ENCODE assay signal across 21 cellular contexts in genomic region chr1:29682171-29682917, GRCh38.
DNase-seq lines count a peak whose midpoint lies in the region; ATAC-seq and TF ChIP-seq lines count a peak whose summit lies in the region.
"Had no signal": no experiment of that assay in that cellular context is flagged by ENCODE, and none has a peak within 500 bp of the region (broad histone marks: within the 10 kb centered on the region; RNA-seq: fewer than 3 reads in every experiment).

No MANE protein-coding gene starts in this region.

- H3K9me3 ChIP-seq in parathyroid adenoma (ENCODE audit: control insufficient read depth, low read length) = no peaks in the 10 kb centered on the region
- no peaks in the 10 kb centered on the region for H3K9me3 ChIP-seq in aorta (ENCODE audit: control insufficient read depth, low read length)
- no peaks in the 10 kb centered on the region for H3K9me3 ChIP-seq in BE2C
- H3K9me3 ChIP-seq: tibial nerve had no signal

- H3K79me2 ChIP-seq in parathyroid adenoma = no peaks in the 10 kb centered on the region

- no peak overlapping the region for H3K9ac ChIP-seq in parathyroid adenoma
- H3K9ac ChIP-seq: BLaER1 treated with 17β-estradiol and CSF1 and Interleukin-3, amounts not matched to agents 10 nM and 100 nM had no signal

- no peak overlapping the region for H3K4me2 ChIP-seq in parathyroid adenoma (ENCODE audit: low read length)

- H3K4me3 ChIP-seq in parathyroid adenoma (ENCODE audit: low read depth, low read length) (no peak overlapping the region), aorta (ENCODE audit: low read length in 2 of 2) (no peak overlapping the region), BE2C (ENCODE audit: low read depth, low read length) (no peak overlapping the region)
- H3K4me3 ChIP-seq: BLaER1 treated with 17β-estradiol and CSF1 and Interleukin-3, amounts not matched to agents 10 nM and 100 nM; skin epidermis; tibial nerve had no signal

- TF ChIP-seq CTCF in brain (conservative IDR thresholded peaks at IDR 0.05) (no peak), parathyroid adenoma (IDR thresholded peaks at IDR 0.05) (no peak), BE2C (IDR thresholded peaks at IDR 0.05; ENCODE audit: low read depth, low read length) (no peak)

- no peak for ATAC-seq in aorta (ENCODE audit: low FRiP score)
- ATAC-seq: effector memory CD8-positive, alpha-beta T cell; stimulated activated effector memory CD8-positive, alpha-beta T cell treated with anti-CD3 and anti-CD28 coated beads, Interleukin-12 subunit alpha, Interleukin-12 subunit beta, amount 100 ng/mL, for 72 hours had no signal

- H3K27me3 Mint-ChIP-seq in brain = peaks cover 10% of the 10 kb centered on the region

- DNase-seq in DMS153 treated with DMSO at 0.1 percent for 48 hours (lab: John Stamatoyannopoulos, UW; ENCODE audit: unreplicated experiment) (peak; percentile 69), DMS153 (lab: John Stamatoyannopoulos, UW) (no peak), NCI-H1694 treated with DMSO at 0.1 percent for 48 hours (lab: John Stamatoyannopoulos, UW) (peak; percentile 60), NCI-H748 (lab: John Stamatoyannopoulos, UW; ENCODE audit: unreplicated experiment) (no peak), aorta (no peak), BE2C (no peak)
- DNase-seq: 8988T; activated CD4-positive, alpha-beta T cell treated with anti-CD3 and anti-CD28 coated beads, Interleukin-2, amount 50 U/mL, for 4 hours; central memory CD4-positive, alpha-beta T cell; DND-41; effector memory CD8-positive, alpha-beta T cell; hypothalamus; kidney glomerular epithelial cell; NCI-H1048 had no signal

- peak overlapping the region; percentile 53 for H2AFZ ChIP-seq in parathyroid adenoma

- H3K4me3 Mint-ChIP-seq in brain = peak overlapping the region in 2 of 5 experiments; percentile 21 to 43
- H3K4me3 Mint-ChIP-seq: activated T-helper 1 cell treated with anti-CD3 and anti-CD28 coated beads, Interleukin-12 subunit alpha, Interleukin-12 subunit beta, Interleukin-2, Interleukin-4 antibody, amounts not matched to agents 30 ng/mL and 10 ng/mL and 1 ng/mL, durations not matched to agents 14 hours and 24 hours and 36 hours; effector memory CD8-positive, alpha-beta T cell; stimulated activated effector memory CD8-positive, alpha-beta T cell treated with anti-CD3 and anti-CD28 coated beads, Interleukin-12 subunit alpha, Interleukin-12 subunit beta, amount 100 ng/mL, for 72 hours had no signal

- intact Hi-C loops in aorta (cut with DNase I) = no loop called here

- no peaks in the 10 kb centered on the region for H3K36me3 Mint-ChIP-seq in brain
- H3K36me3 Mint-ChIP-seq: stimulated activated effector memory CD8-positive, alpha-beta T cell treated with anti-CD3 and anti-CD28 coated beads, Interleukin-12 subunit alpha, Interleukin-12 subunit beta, amount 100 ng/mL, for 72 hours had no signal

- peaks cover 3% of the 10 kb centered on the region for H3K4me1 ChIP-seq in parathyroid adenoma
- H3K4me1 ChIP-seq in aorta (ENCODE audit: control insufficient read depth in 1 of 2, insufficient read depth in 2 of 2, low read length in 2 of 2) = no peaks in the 10 kb centered on the region
- peaks cover 2% of the 10 kb centered on the region; the same call in 1 of the 2 replicates for H3K4me1 ChIP-seq in BE2C
- H3K4me1 ChIP-seq: tibial nerve had no signal

- WGBS in aorta, 2 donors = 55 to 56% methylated on average over 10 of the region's 10 CpGs

- H3K9me3 Mint-ChIP-seq in brain = peaks cover 0 to 6% (median 0%) of the 10 kb centered on the region in 5 experiments
- H3K9me3 Mint-ChIP-seq: activated T-helper 1 cell treated with anti-CD3 and anti-CD28 coated beads, Interleukin-12 subunit alpha, Interleukin-12 subunit beta, Interleukin-2, Interleukin-4 antibody, amounts not matched to agents 30 ng/mL and 10 ng/mL and 1 ng/mL, durations not matched to agents 14 hours and 24 hours and 36 hours; effector memory CD8-positive, alpha-beta T cell; stimulated activated effector memory CD8-positive, alpha-beta T cell treated with anti-CD3 and anti-CD28 coated beads, Interleukin-12 subunit alpha, Interleukin-12 subunit beta, amount 100 ng/mL, for 72 hours had no signal

- peaks cover 79% of the 10 kb centered on the region for H3K4me1 Mint-ChIP-seq in brain

- H3K27me3 ChIP-seq in parathyroid adenoma (ENCODE audit: control insufficient read depth, insufficient read depth, low read length) = no peaks in the 10 kb centered on the region
- no peaks in the 10 kb centered on the region for H3K27me3 ChIP-seq in aorta (ENCODE audit: control insufficient read depth in 1 of 2, insufficient read depth in 2 of 2, low read length in 1 of 2)
- H3K27me3 ChIP-seq in BE2C = no peaks in the 10 kb centered on the region
- H3K27me3 ChIP-seq: BLaER1 treated with 17β-estradiol and CSF1 and Interleukin-3, amounts not matched to agents 10 nM and 100 nM; tibial nerve had no signal

- H3K27ac Mint-ChIP-seq in brain = peak overlapping the region; percentile 72 to 98 (median 82)
- H3K27ac Mint-ChIP-seq: activated T-helper 1 cell treated with anti-CD3 and anti-CD28 coated beads, Interleukin-12 subunit alpha, Interleukin-12 subunit beta, Interleukin-2, Interleukin-4 antibody, amounts not matched to agents 30 ng/mL and 10 ng/mL and 1 ng/mL, durations not matched to agents 14 hours and 24 hours and 36 hours; stimulated activated effector memory CD8-positive, alpha-beta T cell treated with anti-CD3 and anti-CD28 coated beads, Interleukin-12 subunit alpha, Interleukin-12 subunit beta, amount 100 ng/mL, for 72 hours had no signal

- H3K27ac ChIP-seq in parathyroid adenoma (peak overlapping the region; percentile 15), aorta (ENCODE audit: low read depth in 1 of 2, low read length in 2 of 2) (no peak overlapping the region)
- H3K27ac ChIP-seq: BLaER1 treated with 17β-estradiol and CSF1 and Interleukin-3, amounts not matched to agents 10 nM and 100 nM; skin epidermis; tibial nerve had no signal

- H3K36me3 ChIP-seq in parathyroid adenoma (ENCODE audit: control insufficient read depth, insufficient read depth, low read length) = no peaks in the 10 kb centered on the region
- H3K36me3 ChIP-seq in aorta (ENCODE audit: control insufficient read depth in 1 of 2, insufficient read depth in 2 of 2, low read length in 1 of 2) = no peaks in the 10 kb centered on the region
- H3K36me3 ChIP-seq in BE2C = no peaks in the 10 kb centered on the region
- H3K36me3 ChIP-seq: BLaER1 treated with 17β-estradiol and CSF1 and Interleukin-3, amounts not matched to agents 10 nM and 100 nM; tibial nerve had no signal

Comparison
In these comparisons a context has a peak if more than half of its experiments do, and no peak if none do; other contexts are left out.
1. DNase-seq: peak in DMS153 treated with DMSO at 0.1 percent for 48 hours (single experiment) and NCI-H1694 treated with DMSO at 0.1 percent for 48 hours (single experiment); none in DMS153 (single experiment), NCI-H748 (single experiment), aorta (0 of 2) and BE2C (single experiment).